8 cellular contexts compared by ENCODE assay signal in the genomic region with DNA sequence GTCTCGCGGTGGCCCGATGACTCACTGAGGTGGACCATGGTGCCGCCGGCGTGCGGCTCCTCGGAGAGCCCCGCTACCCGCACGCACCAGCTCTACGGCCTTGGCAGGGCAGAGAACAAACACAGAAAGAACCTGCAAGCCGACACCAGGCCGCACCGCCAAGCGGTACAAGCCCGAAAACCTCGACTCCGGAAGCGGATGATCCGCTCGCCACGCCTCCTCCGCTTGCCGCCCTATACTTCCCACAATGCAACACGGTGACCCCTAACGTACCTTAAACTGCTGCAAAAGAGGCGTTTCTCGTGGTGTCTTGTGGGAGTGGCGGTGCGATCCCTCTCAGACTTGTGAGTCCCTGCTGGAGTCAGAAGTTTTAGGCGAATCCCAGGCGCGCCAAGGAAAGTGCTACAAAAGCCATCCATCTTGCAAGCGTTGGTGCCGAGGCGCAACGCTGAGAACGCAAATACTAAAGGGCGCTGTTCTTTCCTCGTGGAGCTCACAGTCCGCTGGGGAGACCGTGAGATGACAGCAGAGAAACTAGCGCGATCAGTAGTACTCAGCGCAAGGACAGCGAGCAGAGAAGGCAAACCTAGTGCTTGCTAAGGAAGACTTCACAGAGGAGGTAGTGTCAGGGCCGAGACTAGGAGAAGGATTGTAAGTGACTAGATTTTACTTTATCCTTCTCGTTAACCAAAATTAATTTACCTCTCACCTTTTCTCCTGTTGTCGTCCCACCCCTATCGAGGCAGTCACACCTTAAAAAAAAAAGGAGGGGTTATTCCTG. TPM values are rescaled to one million over a fixed set of nuclear protein-coding genes. Genes with fewer than 3 reads are reported as not detected.
DNase-seq lines count a peak whose midpoint lies in the region; ATAC-seq and TF ChIP-seq lines count a peak whose summit lies in the region.

TSS of gene MRPS16 (minus strand) at position 200 of the 781 bp plus-strand sequence. CDS start at position 38, 162 bp downstream.

- no peaks in the 10 kb centered on the region for H3K9me3 Mint-ChIP-seq in activated B cell treated with CpG ODN at 0.5 μM for 24 hours

- POLR2A ChIA-PET in AG04450 (lab: Yijun Ruan, JAX): interaction anchor here (0.6 to 1.5 kb wide), 5 partner anchors 8 to 515 kb away, joined by 3 to 14 read pairs (median 4); partner anchors contain the start of gene CFAP70
- POLR2A ChIA-PET in activated B cell treated with CpG ODN at 0.5 μM for 24 hours (lab: Charles Lee): interaction anchor here (0.5 to 3.1 kb wide), 6 partner anchors 11 to 525 kb away, joined by 3 to 12 read pairs (median 6); partner anchors contain the start of genes ECD, FAM149B1, P4HA1 and PPP3CB

- intact Hi-C loops in activated B cell treated with CpG ODN at 0.5 μM for 24 hours (cut with micrococcal nuclease) (loop anchor here (1.0 to 5.0 kb wide), 8 partner anchors 8 to 1980 kb away; partner anchors contain the start of genes ANXA7, CFAP70, MICU1 and VDAC2), spleen (cut with DNase I; ENCODE audit: low total_unique reads) (no loop called here)

- TF ChIP-seq CTCF in AG04450 (IDR thresholded peaks at IDR 0.05; ENCODE audit: low read depth, low read length) (no peak), activated B cell treated with CpG ODN at 0.5 μM for 24 hours (IDR thresholded peaks at IDR 0.05) (no peak), spleen (IDR thresholded peaks at IDR 0.05 in 8 of 11, conservative IDR thresholded peaks at IDR 0.05 in 3 of 11) (peak in 5 of 11 experiments; percentile 10 to 37 (median 28))

- no peaks in the 10 kb centered on the region for H3K27me3 Mint-ChIP-seq in activated B cell treated with CpG ODN at 0.5 μM for 24 hours

- peaks cover 22 to 56% (median 39%) of the 10 kb centered on the region in 6 donors for H3K4me1 ChIP-seq in spleen

- H3K27me3 ChIP-seq in AG04450 (ENCODE audit: control insufficient read depth, insufficient read depth, low read length) (no peaks in the 10 kb centered on the region), spleen (replicated peaks in 1 of 7) (no peaks in the 10 kb centered on the region)

- H3K36me3 Mint-ChIP-seq in activated B cell treated with CpG ODN at 0.5 μM for 24 hours (ENCODE audit: low read depth): peaks cover 40% of the 10 kb centered on the region

- H3K4me3 ChIP-seq in AG04450 (ENCODE audit: low read depth, low read length) (peak within 1 kb of the TSS; percentile 99), spleen (peak within 1 kb of the TSS; percentile 70 to 91 (median 82))

- H3K36me3 ChIP-seq in spleen: peaks cover 0 to 33% (median 12%) of the 10 kb centered on the region in 6 donors

- H3K4me1 Mint-ChIP-seq in activated B cell treated with CpG ODN at 0.5 μM for 24 hours: peaks cover 44% of the 10 kb centered on the region

- CTCF ChIA-PET in AG04450 (lab: Charles Lee) (interaction anchor here (2.2 kb wide), 1 partner anchor 11 kb away, joined by 8 read pairs; no protein-coding TSS in a partner anchor), activated B cell treated with CpG ODN at 0.5 μM for 24 hours (lab: Charles Lee) (interaction anchor here (0.6 to 1.1 kb wide), 2 partner anchors 12 to 1545 kb away, joined by 4 read pairs; no protein-coding TSS in a partner anchor)

- H3K27ac Mint-ChIP-seq in activated B cell treated with CpG ODN at 0.5 μM for 24 hours: peak within 1 kb of the TSS; percentile 95

- TF ChIP-seq POLR2A in spleen (IDR thresholded peaks at IDR 0.05): peak; percentile 18 to 78 (median 45)

- no peaks in the 10 kb centered on the region for H3K9me3 ChIP-seq in AG04450 (ENCODE audit: control insufficient read depth, insufficient read depth, low read length)
- H3K9me3 ChIP-seq in spleen: no peaks in the 10 kb centered on the region

- WGBS in spleen, 5 donors: 0 to 1% (median 0%) methylated on average over 21 to 51 of the region's 51 CpGs

- peak; percentile 89 for DNase-seq in AG04450 (ENCODE audit: low read depth, low spot score)
- DNase-seq in NCI-H345 (lab: John Stamatoyannopoulos, UW): peak; percentile 90
- DNase-seq in activated B cell treated with CpG ODN at 0.5 μM for 24 hours: peak; percentile 84
- peak; percentile 41 to 97 (median 92) for DNase-seq in caudate nucleus (lab: John Stamatoyannopoulos, UW)
- DNase-seq in inferior parietal cortex (ENCODE audit: extremely low spot score): peak; percentile 99
- DNase-seq in spleen: peak; percentile 95

- ATAC-seq in GM18909 (IDR thresholded peaks at IDR 0.05; ENCODE audit: poor library complexity, unreplicated experiment): peak; percentile 81
- peak; percentile 84 for ATAC-seq in HG03175 (IDR thresholded peaks at IDR 0.05; ENCODE audit: unreplicated experiment)
- ATAC-seq in activated B cell treated with CpG ODN at 0.5 μM for 24 hours (ENCODE audit: low read depth): peak; percentile 89

- peak within 1 kb of the TSS; percentile 99 for H3K4me3 Mint-ChIP-seq in activated B cell treated with CpG ODN at 0.5 μM for 24 hours

- peak within 1 kb of the TSS; percentile 89 for H3K27ac ChIP-seq in AG04450 (ENCODE audit: low read depth, low read length)
- H3K27ac ChIP-seq in caudate nucleus (ENCODE audit: low read depth, low read length): peak within 1 kb of the TSS; percentile 88
- H3K27ac ChIP-seq in spleen: peak within 1 kb of the TSS; percentile 84 to 97 (median 92)

RNA-seq across cellular contexts. Expression of gene MRPS16, which starts in this region (rescaled TPM):
- polyA plus RNA-seq in AG04450 (2011; rRNA removed): 67.7 and 77.8 TPM in 2 replicates
- polyA minus RNA-seq in AG04450 (2011; rRNA and poly(A)+ RNA removed): 75.9 and 88.8 TPM in 2 replicates
- 85.9 and 88.5 TPM in 2 replicates for total RNA-seq in activated B cell treated with CpG ODN at 0.5 μM for 24 hours
- 10 to 100 TPM; 33.2 to 63.2 (median 57.2) TPM for total RNA-seq in spleen
- 10 to 100 TPM; 49.8 to 74.6 (median 64.6) TPM for polyA plus RNA-seq in spleen

Comparison
In these comparisons a context has a peak if more than half of its experiments do, and no peak if none do; other contexts are left out.
1. Peak in every context shown above with its lines: DNase-seq, ATAC-seq, H3K4me3 ChIP-seq and H3K27ac ChIP-seq.